In genomic region chr6:35280903-35281302, GRCh38 we compare ENCODE assay signal across 25 cellular contexts. TPM values are rescaled to one million over a fixed set of nuclear protein-coding genes. Genes with fewer than 3 reads are reported as not detected.
A peak's percentile ranks its signal among the peaks of the same experiment; 100 is the strongest.
DNase-seq lines count a peak whose midpoint lies in the region; ATAC-seq and TF ChIP-seq lines count a peak whose summit lies in the region.
"Had no signal": no experiment of that assay in that cellular context is flagged by ENCODE, and none has a peak within 500 bp of the region (broad histone marks: within the 10 kb centered on the region; RNA-seq: fewer than 3 reads in every experiment).

No MANE protein-coding gene starts in this region.

- H3K4me3 Mint-ChIP-seq in natural killer cell: no peak overlapping the region
- no peak overlapping the region for H3K4me3 Mint-ChIP-seq in natural killer cell treated with Interleukin-12 subunit alpha and Interleukin-12 subunit beta and Interleukin-15 and Interleukin-18, amount 100 ng/mL, for 72 hours
- H3K4me3 Mint-ChIP-seq: activated CD8-positive, alpha-beta T cell treated with anti-CD3 and anti-CD28 coated beads, Interleukin-2, amount 10 ng/mL, durations not matched to agents 7 days and 5 days; activated naive CD8-positive, alpha-beta T cell treated with anti-CD3 and anti-CD28 coated beads, Interleukin-2, amount 50 U/mL, for 24 hours had no signal

- H3K9me3 ChIP-seq in left ventricle myocardium inferior (replicated peaks) (no peaks in the 10 kb centered on the region), WERI-Rb-1 (ENCODE audit: severe bottlenecking) (no peaks in the 10 kb centered on the region)
- H3K9me3 ChIP-seq: BE2C, prostate gland, SK-N-SH, transverse colon had no signal

- DNase-seq in cardiac septum (ENCODE audit: low spot score) (peak; percentile 50), left ventricle myocardium inferior (no peak), choroid plexus epithelial cell (ENCODE audit: low read depth) (peak; percentile 21), myocyte (ENCODE audit: low read depth) (peak; percentile 22), natural killer cell (no peak), pons (ENCODE audit: low spot score) (no peak), WERI-Rb-1 (no peak)
- no peak for DNase-seq in natural killer cell treated with Interleukin-12 subunit alpha and Interleukin-12 subunit beta and Interleukin-15 and Interleukin-18, amount 100 ng/mL, for 72 hours (ENCODE audit: low spot score)
- DNase-seq: activated CD8-positive, alpha-beta T cell treated with anti-CD3 and anti-CD28 coated beads, Interleukin-2, amount 10 ng/mL, durations not matched to agents 7 days and 5 days; activated gamma-delta T cell; activated naive CD8-positive, alpha-beta T cell treated with anti-CD3 and anti-CD28 coated beads, Interleukin-2, amount 50 U/mL, for 24 hours; BE2C; DMS53; glutamatergic neuron; mammary epithelial cell; NCI-H1417 treated with DMSO at 0.1 percent for 48 hours; NCI-H2081; NCI-H2227 treated with DMSO at 0.1 percent for 48 hours; NCI-H69; SK-N-SH; transverse colon had no signal

- no peaks in the 10 kb centered on the region for H3K27me3 ChIP-seq in left ventricle myocardium inferior (ENCODE audit: low read depth)
- no peaks in the 10 kb centered on the region for H3K27me3 ChIP-seq in WERI-Rb-1 (ENCODE audit: insufficient read depth, low read depth, severe bottlenecking)
- H3K27me3 ChIP-seq: BE2C, transverse colon had no signal

- no peaks in the 10 kb centered on the region for H3K27me3 Mint-ChIP-seq in natural killer cell (ENCODE audit: low read depth in 2 of 2)
- no peaks in the 10 kb centered on the region for H3K27me3 Mint-ChIP-seq in natural killer cell treated with Interleukin-12 subunit alpha and Interleukin-12 subunit beta and Interleukin-15 and Interleukin-18, amount 100 ng/mL, for 72 hours
- H3K27me3 Mint-ChIP-seq: activated naive CD8-positive, alpha-beta T cell treated with anti-CD3 and anti-CD28 coated beads, Interleukin-2, amount 50 U/mL, for 24 hours had no signal

- H3K4me1 Mint-ChIP-seq in natural killer cell: peaks cover 9 to 10% of the 10 kb centered on the region in 2 donors
- peaks cover 6 to 12% of the 10 kb centered on the region in 2 donors for H3K4me1 Mint-ChIP-seq in natural killer cell treated with Interleukin-12 subunit alpha and Interleukin-12 subunit beta and Interleukin-15 and Interleukin-18, amount 100 ng/mL, for 72 hours (ENCODE audit: low read depth in 2 of 2)
- H3K4me1 Mint-ChIP-seq: activated naive CD8-positive, alpha-beta T cell treated with anti-CD3 and anti-CD28 coated beads, Interleukin-2, amount 50 U/mL, for 24 hours had no signal

- no peaks in the 10 kb centered on the region for H3K9me3 Mint-ChIP-seq in natural killer cell
- no peaks in the 10 kb centered on the region for H3K9me3 Mint-ChIP-seq in natural killer cell treated with Interleukin-12 subunit alpha and Interleukin-12 subunit beta and Interleukin-15 and Interleukin-18, amount 100 ng/mL, for 72 hours
- H3K9me3 Mint-ChIP-seq: activated naive CD8-positive, alpha-beta T cell treated with anti-CD3 and anti-CD28 coated beads, Interleukin-2, amount 50 U/mL, for 24 hours had no signal

- intact Hi-C loops in cardiac septum (cut with DNase I): no loop called here
- intact Hi-C loops in left ventricle myocardium inferior (cut with micrococcal nuclease): no loop called here
- intact Hi-C loops in natural killer cell (cut with micrococcal nuclease): no loop called here

- peaks cover 20% of the 10 kb centered on the region for H3K4me1 ChIP-seq in left ventricle myocardium inferior
- H3K4me1 ChIP-seq: BE2C, prostate gland, transverse colon had no signal

- TF ChIP-seq CTCF in left ventricle myocardium inferior (IDR thresholded peaks at IDR 0.05; ENCODE audit: borderline replicate concordance): no peak
- TF ChIP-seq CTCF in choroid plexus epithelial cell (conservative IDR thresholded peaks at IDR 0.05; ENCODE audit: low read depth, low read length): no peak
- no peak for TF ChIP-seq CTCF in natural killer cell (IDR thresholded peaks at IDR 0.05)
- TF ChIP-seq CTCF in WERI-Rb-1 (IDR thresholded peaks at IDR 0.05; ENCODE audit: low read depth, low read length): no peak

- no peaks in the 10 kb centered on the region for H3K36me3 Mint-ChIP-seq in natural killer cell
- H3K36me3 Mint-ChIP-seq in natural killer cell treated with Interleukin-12 subunit alpha and Interleukin-12 subunit beta and Interleukin-15 and Interleukin-18, amount 100 ng/mL, for 72 hours: peaks cover 11% of the 10 kb centered on the region

- H3K36me3 ChIP-seq in left ventricle myocardium inferior: peaks cover 51% of the 10 kb centered on the region
- peaks cover 54% of the 10 kb centered on the region for H3K36me3 ChIP-seq in WERI-Rb-1

- ATAC-seq in natural killer cell: no peak
- ATAC-seq in natural killer cell treated with Interleukin-12 subunit alpha and Interleukin-12 subunit beta and Interleukin-15 and Interleukin-18, amount 100 ng/mL, for 72 hours: no peak
- ATAC-seq: activated CD8-positive, alpha-beta T cell treated with anti-CD3 and anti-CD28 coated beads, Interleukin-2, amount 10 ng/mL, durations not matched to agents 7 days and 5 days; activated naive CD8-positive, alpha-beta T cell treated with anti-CD3 and anti-CD28 coated beads, Interleukin-2, amount 50 U/mL, for 24 hours had no signal

- no peak overlapping the region for H3K27ac ChIP-seq in left ventricle myocardium inferior (replicated peaks)
- H3K27ac ChIP-seq in WERI-Rb-1: no peak overlapping the region
- H3K27ac ChIP-seq: KMS-11, prostate gland, RWPE1, transverse colon had no signal

- no peak overlapping the region for H3K4me3 ChIP-seq in left ventricle myocardium inferior
- no peak overlapping the region for H3K4me3 ChIP-seq in choroid plexus epithelial cell (ENCODE audit: low read depth, low read length)
- no peak overlapping the region for H3K4me3 ChIP-seq in WERI-Rb-1 (ENCODE audit: low read depth, low read length)
- H3K4me3 ChIP-seq: prostate gland, smooth muscle cell, transverse colon had no signal

- H3K27ac Mint-ChIP-seq in natural killer cell: no peak overlapping the region
- no peak overlapping the region for H3K27ac Mint-ChIP-seq in natural killer cell treated with Interleukin-12 subunit alpha and Interleukin-12 subunit beta and Interleukin-15 and Interleukin-18, amount 100 ng/mL, for 72 hours
- H3K27ac Mint-ChIP-seq: activated CD8-positive, alpha-beta T cell treated with anti-CD3 and anti-CD28 coated beads, Interleukin-2, amount 10 ng/mL, durations not matched to agents 7 days and 5 days; activated naive CD8-positive, alpha-beta T cell treated with anti-CD3 and anti-CD28 coated beads, Interleukin-2, amount 50 U/mL, for 24 hours had no signal

RNA-seq across cellular contexts. Expression of gene DEF6, which starts 16.7 kb away (rescaled TPM):
- 1.7 TPM for total RNA-seq in cardiac septum
- total RNA-seq in left ventricle myocardium inferior: 1.0 TPM
- total RNA-seq in myocyte: 0.31 TPM in 1 of 2 replicates, not detected in the other
- polyA plus RNA-seq in myocyte (2012): 0.77 TPM
- 100 to 1,000 TPM; 232 to 297 (median 241) TPM for total RNA-seq in natural killer cell
- 100 to 1,000 TPM in 1 of 2 donors, 10 to 100 TPM in 1; 82.3 to 105 TPM for total RNA-seq in natural killer cell treated with Interleukin-12 subunit alpha and Interleukin-12 subunit beta and Interleukin-15 and Interleukin-18, amount 100 ng/mL, for 72 hours

RNA-seq across cellular contexts. Expression of gene ZNF76, which starts 21.4 kb away (rescaled TPM):
- total RNA-seq in cardiac septum (39.9 TPM), left ventricle myocardium inferior (38.7 TPM), myocyte (15.7 and 22.1 TPM in 2 replicates), natural killer cell (10 to 100 TPM; 62.7 to 81.6 (median 64.6) TPM)
- polyA plus RNA-seq in myocyte (2012): 30.1 TPM
- 10 to 100 TPM; 24.0 to 52.2 TPM for total RNA-seq in natural killer cell treated with Interleukin-12 subunit alpha and Interleukin-12 subunit beta and Interleukin-15 and Interleukin-18, amount 100 ng/mL, for 72 hours

Comparison
In these comparisons a context has a peak if more than half of its experiments do, and no peak if none do; other contexts are left out.
1. DNase-seq: peak in cardiac septum (single experiment), choroid plexus epithelial cell (single experiment) and myocyte (single experiment); none in left ventricle myocardium inferior (single experiment), natural killer cell (single experiment), pons (single experiment), natural killer cell treated with Interleukin-12 subunit alpha and Interleukin-12 subunit beta and Interleukin-15 and Interleukin-18, amount 100 ng/mL, for 72 hours (single experiment) and WERI-Rb-1 (single experiment).
2. RNA of gene DEF6, which starts 16.7 kb away (total RNA-seq): 232 to 297 TPM in natural killer cell and 82.3 to 105 TPM in natural killer cell treated with Interleukin-12 subunit alpha and Interleukin-12 subunit beta and Interleukin-15 and Interleukin-18, amount 100 ng/mL, for 72 hours; 1.7 TPM in cardiac septum (single experiment), 1.0 TPM in left ventricle myocardium inferior (single experiment) and 0.31 TPM in myocyte; every median in the first group is over 10 times any median in the second.